Comparison of ENCODE assay signal across 9 cellular contexts in genomic region chr5:177312649-177313181, GRCh38. TPM values are rescaled to one million over a fixed set of nuclear protein-coding genes. Genes with fewer than 3 reads are reported as not detected.
A peak's percentile ranks its signal among the peaks of the same experiment; 100 is the strongest.
DNase-seq lines count a peak whose midpoint lies in the region; ATAC-seq, FAIRE-seq and TF ChIP-seq lines count a peak whose summit lies in the region.
"Had no signal": no experiment of that assay in that cellular context is flagged by ENCODE, and none has a peak within 500 bp of the region (broad histone marks: within the 10 kb centered on the region; RNA-seq: fewer than 3 reads in every experiment).

No MANE protein-coding gene starts in this region.

- H3K27me3 ChIP-seq in esophagus squamous epithelium, result no peaks in the 10 kb centered on the region
- H3K27me3 ChIP-seq in sigmoid colon, result no peaks in the 10 kb centered on the region

- H3K9ac ChIP-seq in SK-N-MC (ENCODE audit: insufficient read length), result peak overlapping the region; percentile 88

- 3 to 10% methylated on average over 11 to 15 of the region's 19 CpGs for WGBS in esophagus squamous epithelium, 2 donors
- WGBS in sigmoid colon, 2 donors, result 1 to 2% methylated on average over 19 of the region's 19 CpGs

- H3K27ac ChIP-seq in SK-N-MC (peak overlapping the region; percentile 65; the same call in 1 of the 2 replicates), esophagus squamous epithelium (peak overlapping the region in 3 of 4 donors; percentile 14 to 87 (median 37)), sigmoid colon (no peak overlapping the region)
- H3K27ac ChIP-seq: epithelial cell of prostate had no signal

- peak; percentile 43 for DNase-seq in NCI-H2196 (lab: John Stamatoyannopoulos, UW; ENCODE audit: unreplicated experiment)
- DNase-seq in NCI-H2196 treated with DMSO at 0.1 percent for 48 hours (lab: John Stamatoyannopoulos, UW; ENCODE audit: unreplicated experiment), result no peak
- DNase-seq in GM19239 (ENCODE audit: insufficient read length, low spot score), result peak; percentile 56
- no peak for DNase-seq in SK-N-MC (ENCODE audit: low read depth, low spot score)
- DNase-seq in esophagus squamous epithelium (lab: John Stamatoyannopoulos, UW), result no peak
- DNase-seq in sigmoid colon, result peak; percentile 56
- no peak for DNase-seq in DMS114 treated with DMSO at 0.1 percent for 48 hours (lab: John Stamatoyannopoulos, UW; ENCODE audit: unreplicated experiment)

- intact Hi-C loops in esophagus squamous epithelium (cut with DNase I) (loop anchor here (10.0 kb wide), 3 partner anchors 82 to 182 kb away; partner anchors contain the start of gene PDLIM7), sigmoid colon (cut with DNase I) (loop anchor here (2.0 to 10.0 kb wide), 4 partner anchors 38 to 202 kb away; partner anchors contain the start of genes DDX41 and LMAN2)

- H3K4me1 ChIP-seq in esophagus squamous epithelium (peaks cover 27 to 51% (median 28%) of the 10 kb centered on the region in 3 donors), sigmoid colon (peaks cover 0 to 32% (median 25%) of the 10 kb centered on the region in 4 donors)

- ATAC-seq in HG03342 (IDR thresholded peaks at IDR 0.05; ENCODE audit: unreplicated experiment), result peak; percentile 26

- H3K36me3 ChIP-seq in SK-N-MC (ENCODE audit: insufficient read depth, low read length) (no peaks in the 10 kb centered on the region; the same call in 1 of the 2 replicates), esophagus squamous epithelium (peaks cover 0 to 36% (median 0%) of the 10 kb centered on the region in 3 donors), sigmoid colon (peaks cover 0 to 4% (median 0%) of the 10 kb centered on the region in 4 donors)

- H3K4me3 ChIP-seq in SK-N-MC (peak overlapping the region; percentile 94), esophagus squamous epithelium (peak overlapping the region in 3 of 4 donors; percentile 11 to 71 (median 63)), sigmoid colon (peak overlapping the region in 3 of 4 donors; percentile 48 to 52 (median 52))

- TF ChIP-seq EP300 in sigmoid colon (IDR thresholded peaks at IDR 0.05), result no peak

- H3K9me3 ChIP-seq in SK-N-MC (ENCODE audit: low read depth, low read length) (no peaks in the 10 kb centered on the region), esophagus squamous epithelium (no peaks in the 10 kb centered on the region), sigmoid colon (no peaks in the 10 kb centered on the region)

- peak; percentile 85 for FAIRE-seq in GM19239 (lab: Jason Lieb, UNC)

- TF ChIP-seq CTCF in esophagus squamous epithelium (IDR thresholded peaks at IDR 0.05) (peak in 2 of 6 experiments; percentile 7 to 19), sigmoid colon (IDR thresholded peaks at IDR 0.05) (no peak)

- no peak for TF ChIP-seq POLR2A in esophagus squamous epithelium (IDR thresholded peaks at IDR 0.05)
- no peak for TF ChIP-seq POLR2A in sigmoid colon (IDR thresholded peaks at IDR 0.05)

RNA-seq across cellular contexts. Expression of gene MXD3, which starts 1.0 kb away (rescaled TPM):
- total RNA-seq in esophagus squamous epithelium (10 to 100 TPM in 2 of 4 donors, 1 to 10 TPM in 2; 7.4 to 15.3 (median 9.5) TPM), sigmoid colon (10 to 100 TPM in 2 of 4 donors, 1 to 10 TPM in 2; 7.2 to 23.8 (median 12.9) TPM)
- 10 to 100 TPM in 1 of 3 donors, 1 to 10 TPM in 2; 2.1 to 20.7 (median 5.4) TPM for polyA plus RNA-seq in sigmoid colon

RNA-seq across cellular contexts. Expression of gene PRELID1, which starts 9.1 kb away (rescaled TPM):
- total RNA-seq in esophagus squamous epithelium, result 100 to 1,000 TPM in 2 of 4 donors, 10 to 100 TPM in 2; 88.7 to 184 (median 108) TPM
- total RNA-seq in sigmoid colon, result 10 to 100 TPM; 59.3 to 64.9 (median 62.4) TPM
- 100 to 1,000 TPM; 231 to 330 (median 257) TPM for polyA plus RNA-seq in sigmoid colon

RNA-seq across cellular contexts. Expression of gene RAB24, which starts 9.2 kb away (rescaled TPM):
- total RNA-seq in esophagus squamous epithelium, result 10 to 100 TPM; 24.0 to 74.4 (median 49.8) TPM
- 10 to 100 TPM; 22.3 to 33.6 (median 29.4) TPM for total RNA-seq in sigmoid colon
- polyA plus RNA-seq in sigmoid colon, result 10 to 100 TPM; 35.4 to 64.6 (median 50.4) TPM

RNA-seq across cellular contexts. Expression of gene LMAN2, which starts 38.8 kb away (rescaled TPM):
- 100 to 1,000 TPM; 225 to 384 (median 257) TPM for total RNA-seq in esophagus squamous epithelium
- total RNA-seq in sigmoid colon, result 100 to 1,000 TPM in 2 of 4 donors, 10 to 100 TPM in 2; 87.5 to 169 (median 98.2) TPM
- polyA plus RNA-seq in sigmoid colon, result 100 to 1,000 TPM in 2 of 3 donors, 10 to 100 TPM in 1; 62.5 to 244 (median 115) TPM

RNA-seq across cellular contexts. Expression of gene RGS14, which starts 45.0 kb away (rescaled TPM):
- total RNA-seq in esophagus squamous epithelium (10 to 100 TPM; 32.7 to 37.8 (median 34.8) TPM), sigmoid colon (10 to 100 TPM in 3 of 4 donors, 1 to 10 TPM in 1; 9.6 to 26.6 (median 16.7) TPM)
- polyA plus RNA-seq in sigmoid colon, result 10 to 100 TPM; 12.7 to 21.0 (median 16.2) TPM

Comparison
In these comparisons a context has a peak if more than half of its experiments do, and no peak if none do; other contexts are left out.
1. DNase-seq: peak in NCI-H2196 (single experiment), GM19239 (single experiment) and sigmoid colon (single experiment); none in NCI-H2196 treated with DMSO at 0.1 percent for 48 hours (single experiment), SK-N-MC (single experiment), esophagus squamous epithelium (single experiment) and DMS114 treated with DMSO at 0.1 percent for 48 hours (single experiment).
2. H3K27ac ChIP-seq: peak in SK-N-MC (single experiment) and esophagus squamous epithelium (3 of 4); none in sigmoid colon (0 of 4).
3. Peak in every context shown above with its lines, with median percentiles within 50 percentile points of each other: H3K4me3 ChIP-seq.